In genomic region chr3:141110322-141110721, GRCh38 we compare ENCODE assay signal across 18 cellular contexts. TPM values are rescaled to one million over a fixed set of nuclear protein-coding genes. Genes with fewer than 3 reads are reported as not detected.
"Had no signal": no experiment of that assay in that cellular context is flagged by ENCODE, and none has a peak within 500 bp of the region (broad histone marks: within the 10 kb centered on the region; RNA-seq: fewer than 3 reads in every experiment).

No MANE protein-coding gene starts in this region.

- DNase-seq: cerebellar nuclear complex; effector memory CD8-positive, alpha-beta T cell; esophagus squamous epithelium; foreskin fibroblast; left colon; mesendoderm; naive B cell; posterior cingulate gyrus; spleen; stimulated activated CD4-positive, alpha-beta T cell treated with anti-CD3 and anti-CD28 coated beads, Interleukin-15, amount 100 ng/mL, for 24 hours; stimulated activated CD4-positive, alpha-beta T cell treated with anti-CD3 and anti-CD28 coated beads, Interleukin-1b, Interleukin-23, amount 100 ng/mL, for 48 hours; stimulated activated CD4-positive, alpha-beta T cell treated with anti-CD3 and anti-CD28 coated beads, Interleukin-4, amount 100 ng/mL, for 24 hours; transverse colon had no signal

- H3K4me1 ChIP-seq: gastroesophageal sphincter, spleen had no signal

- H3K4me3 ChIP-seq: esophagus squamous epithelium, gastroesophageal sphincter, hepatocyte, spleen, transverse colon had no signal

- H3K27me3 ChIP-seq: esophagus squamous epithelium, gastroesophageal sphincter, hepatocyte, neutrophil, spleen, transverse colon had no signal

- H3K9me3 ChIP-seq: esophagus squamous epithelium, gastroesophageal sphincter, neutrophil, transverse colon had no signal

- H3K27ac ChIP-seq: epithelial cell of prostate, esophagus squamous epithelium, gastroesophageal sphincter, hepatocyte, neutrophil, spleen, transverse colon had no signal

- H3K36me3 ChIP-seq: esophagus squamous epithelium, gastroesophageal sphincter, neutrophil, spleen, transverse colon had no signal

RNA-seq across cellular contexts. Expression of gene SPSB4, which starts 59.2 kb away (rescaled TPM):
- total RNA-seq: esophagus squamous epithelium, pulmonary artery endothelial cell had no signal
